ENCODE assay signal across 1 cellular context in the genomic region with DNA sequence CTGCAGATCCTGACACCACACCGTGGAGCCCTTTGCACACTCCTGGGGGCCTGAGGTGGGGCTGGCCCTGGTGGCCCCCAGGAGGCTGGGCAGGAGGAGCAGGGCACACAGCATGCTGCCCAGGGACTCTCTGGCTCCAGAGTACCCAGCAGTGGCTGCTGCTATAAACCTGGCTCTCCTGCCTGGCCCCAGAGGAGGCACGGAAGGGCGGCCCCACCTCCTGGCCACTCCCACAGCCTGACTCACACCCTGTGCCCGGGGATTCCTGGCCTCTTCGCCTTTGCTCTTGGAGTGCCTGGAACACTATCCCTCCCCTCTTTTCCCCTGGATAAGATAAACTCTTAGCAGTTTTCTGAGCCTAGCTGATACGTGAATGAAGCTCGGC.
TF ChIP-seq lines count a peak whose summit lies in the region.

A gene with protein sequence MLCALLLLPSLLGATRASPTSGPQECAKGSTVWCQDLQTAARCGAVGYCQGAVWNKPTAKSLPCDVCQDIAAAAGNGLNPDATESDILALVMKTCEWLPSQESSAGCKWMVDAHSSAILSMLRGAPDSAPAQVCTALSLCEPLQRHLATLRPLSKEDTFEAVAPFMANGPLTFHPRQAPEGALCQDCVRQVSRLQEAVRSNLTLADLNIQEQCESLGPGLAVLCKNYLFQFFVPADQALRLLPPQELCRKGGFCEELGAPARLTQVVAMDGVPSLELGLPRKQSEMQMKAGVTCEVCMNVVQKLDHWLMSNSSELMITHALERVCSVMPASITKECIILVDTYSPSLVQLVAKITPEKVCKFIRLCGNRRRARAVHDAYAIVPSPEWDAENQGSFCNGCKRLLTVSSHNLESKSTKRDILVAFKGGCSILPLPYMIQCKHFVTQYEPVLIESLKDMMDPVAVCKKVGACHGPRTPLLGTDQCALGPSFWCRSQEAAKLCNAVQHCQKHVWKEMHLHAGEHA (minus strand): TSS at position 165 of the 385 bp plus-strand sequence. CDS start 51 bp downstream, at position 114.

TF ChIP-seq in HCT116, 20 proteins besides CTCF, POLR2A, EP300 and RAD21 (continued from another document):
- TF ChIP-seq EZH2 (IDR thresholded peaks at IDR 0.05): no peak
- no peak for TF ChIP-seq ZFX (IDR thresholded peaks at IDR 0.05)
- no peak for TF ChIP-seq ELF1 (IDR thresholded peaks at IDR 0.05; ENCODE audit: borderline replicate concordance, low read depth)
- TF ChIP-seq TCF7L2 (IDR thresholded peaks at IDR 0.05; ENCODE audit: borderline replicate concordance, extremely low read depth, insufficient read depth, insufficient read length): no peak
- TF ChIP-seq SIN3A (IDR thresholded peaks at IDR 0.05; ENCODE audit: low read depth): no peak
- no peak for TF ChIP-seq POLR2AphosphoS5 (IDR thresholded peaks at IDR 0.05; ENCODE audit: low read depth, low read length)
